Comparison of ENCODE assay signal across 6 cellular contexts in genomic region chr7:145691377-145691914, GRCh38.
"Had no signal": no experiment of that assay in that cellular context is flagged by ENCODE, and none has a peak within 500 bp of the region (broad histone marks: within the 10 kb centered on the region; RNA-seq: fewer than 3 reads in every experiment).

No MANE protein-coding gene starts in this region.

- H3K4me1 Mint-ChIP-seq: GM23338 had no signal

- H3K4me3 ChIP-seq: GM23338, K562 had no signal

- ATAC-seq: GM23338, HCT116, K562 had no signal

- H3K4me3 Mint-ChIP-seq: GM23338, H9, HFFc6 had no signal

- H2AFZ ChIP-seq: GM23338 had no signal

- H3K27ac Mint-ChIP-seq: GM23338, H9, HFFc6 had no signal

- DNase-seq: H9, HFFc6, IMR-90 had no signal

- H3K4me2 ChIP-seq: GM23338 had no signal
